In the genomic region with DNA sequence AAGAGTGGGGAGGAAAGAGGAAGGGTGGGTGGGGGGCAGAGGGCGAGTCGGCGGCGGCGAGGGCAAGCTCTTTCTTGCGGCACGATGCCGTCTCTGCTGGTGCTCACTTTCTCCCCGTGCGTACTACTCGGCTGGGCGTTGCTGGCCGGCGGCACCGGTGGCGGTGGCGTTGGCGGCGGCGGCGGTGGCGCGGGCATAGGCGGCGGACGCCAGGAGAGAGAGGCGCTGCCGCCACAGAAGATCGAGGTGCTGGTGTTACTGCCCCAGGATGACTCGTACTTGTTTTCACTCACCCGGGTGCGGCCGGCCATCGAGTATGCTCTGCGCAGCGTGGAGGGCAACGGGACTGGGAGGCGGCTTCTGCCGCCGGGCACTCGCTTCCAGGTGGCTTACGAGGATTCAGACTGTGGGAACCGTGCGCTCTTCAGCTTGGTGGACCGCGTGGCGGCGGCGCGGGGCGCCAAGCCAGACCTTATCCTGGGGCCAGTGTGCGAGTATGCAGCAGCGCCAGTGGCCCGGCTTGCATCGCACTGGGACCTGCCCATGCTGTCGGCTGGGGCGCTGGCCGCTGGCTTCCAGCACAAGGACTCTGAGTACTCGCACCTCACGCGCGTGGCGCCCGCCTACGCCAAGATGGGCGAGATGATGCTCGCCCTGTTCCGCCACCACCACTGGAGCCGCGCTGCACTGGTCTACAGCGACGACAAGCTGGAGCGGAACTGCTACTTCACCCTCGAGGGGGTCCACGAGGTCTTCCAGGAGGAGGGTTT, we compare ENCODE assay signal across 8 cellular contexts. TPM values are rescaled to one million over a fixed set of nuclear protein-coding genes. Genes with fewer than 3 reads are reported as not detected.
DNase-seq lines count a peak whose midpoint lies in the region; ATAC-seq, FAIRE-seq and TF ChIP-seq lines count a peak whose summit lies in the region.

No MANE protein-coding gene starts in this region.

- peak overlapping the region; percentile 60 for H3K9ac ChIP-seq in fibroblast of lung (ENCODE audit: insufficient read depth, low read length)

- peak overlapping the region in 7 of 8 donors; percentile 35 to 73 (median 62) for H3K4me3 Mint-ChIP-seq in CD4-positive, alpha-beta memory T cell

- H3K27me3 Mint-ChIP-seq in CD4-positive, alpha-beta memory T cell: peaks cover 33 to 40% of the 10 kb centered on the region in 2 donors

- no peak for FAIRE-seq in GM12892 (lab: Jason Lieb, UNC)

- DNase-seq in CD4-positive, alpha-beta memory T cell: no peak
- DNase-seq in RWPE1 (ENCODE audit: low spot score) (peak; percentile 46), fibroblast of lung (ENCODE audit: low read depth in 2 of 2) (peak; percentile 47 to 59), osteoblast (ENCODE audit: insufficient read length, low spot score, missing footprints) (peak; percentile 90), GM12892 (ENCODE audit: insufficient read length) (no peak), midbrain (lab: John Stamatoyannopoulos, UW) (no peak)
- no peak for DNase-seq in stimulated activated CD4-positive, alpha-beta T cell treated with anti-CD3 and anti-CD28 coated beads, Interleukin-1b, Interleukin-23, amount 100 ng/mL, for 48 hours

- H3K4me1 Mint-ChIP-seq in CD4-positive, alpha-beta memory T cell: peaks cover 13 to 35% (median 19%) of the 10 kb centered on the region in 4 donors

- ATAC-seq in GM18517 (IDR thresholded peaks at IDR 0.05; ENCODE audit: unreplicated experiment): no peak

- POLR2A ChIA-PET in CD4-positive, alpha-beta memory T cell (lab: Charles Lee; ENCODE audit: partially characterized antibody): no interaction called here
- POLR2A ChIA-PET in RWPE1 (lab: Yijun Ruan, JAX; ENCODE audit: low non-redundant PET): no interaction called here

- H3K27ac Mint-ChIP-seq in CD4-positive, alpha-beta memory T cell: no peak overlapping the region

- H3K36me3 ChIP-seq in CD4-positive, alpha-beta memory T cell (ENCODE audit: insufficient read depth, low read length): no peaks in the 10 kb centered on the region
- H3K36me3 ChIP-seq in fibroblast of lung (ENCODE audit: control insufficient read depth, insufficient read depth, low read length) (no peaks in the 10 kb centered on the region), osteoblast (ENCODE audit: insufficient read depth, low read length) (peaks cover 9% of the 10 kb centered on the region)

- H3K4me1 ChIP-seq in CD4-positive, alpha-beta memory T cell (ENCODE audit: insufficient read depth, low read length): peaks cover 7% of the 10 kb centered on the region
- H3K4me1 ChIP-seq in fibroblast of lung (ENCODE audit: control insufficient read depth, extremely low read depth, insufficient read depth, low read length) (peaks cover 7% of the 10 kb centered on the region), osteoblast (ENCODE audit: insufficient read depth, low read length) (peaks cover 23% of the 10 kb centered on the region)

- no peaks in the 10 kb centered on the region for H3K36me3 Mint-ChIP-seq in CD4-positive, alpha-beta memory T cell

- H3K9me3 Mint-ChIP-seq in CD4-positive, alpha-beta memory T cell: peaks cover 0 to 4% (median 0%) of the 10 kb centered on the region in 8 donors

- H3K9me3 ChIP-seq in CD4-positive, alpha-beta memory T cell (ENCODE audit: control insufficient read depth in 1 of 2, low read length in 2 of 2): no peaks in the 10 kb centered on the region
- H3K9me3 ChIP-seq in fibroblast of lung (ENCODE audit: control insufficient read depth, insufficient read depth, low read depth, low read length): no peaks in the 10 kb centered on the region
- no peaks in the 10 kb centered on the region for H3K9me3 ChIP-seq in osteoblast (ENCODE audit: low read depth, low read length)

- no peak overlapping the region for H3K4me3 ChIP-seq in CD4-positive, alpha-beta memory T cell (ENCODE audit: low read length in 2 of 2)
- H3K4me3 ChIP-seq in fibroblast of lung (replicated peaks in 1 of 4; ENCODE audit: control extremely low read depth in 1 of 4, insufficient read depth in 1 of 4, low read depth in 3 of 4, low read length in 4 of 4) (peak overlapping the region; percentile 43 to 81 (median 58)), osteoblast (ENCODE audit: insufficient read depth, low read length) (peak overlapping the region; percentile 83)

- peaks cover 14% of the 10 kb centered on the region for H3K27me3 ChIP-seq in CD4-positive, alpha-beta memory T cell (ENCODE audit: insufficient read depth, low read length)
- H3K27me3 ChIP-seq in fibroblast of lung (ENCODE audit: control insufficient read depth, insufficient read depth, low read length) (peaks cover 8% of the 10 kb centered on the region), osteoblast (ENCODE audit: insufficient read depth, low read length) (no peaks in the 10 kb centered on the region)

- H3K79me2 ChIP-seq in fibroblast of lung (ENCODE audit: control insufficient read depth, insufficient read depth, low read length): no peaks in the 10 kb centered on the region
- H3K79me2 ChIP-seq in osteoblast (ENCODE audit: insufficient read depth, low read length): peaks cover 48% of the 10 kb centered on the region

- no peak for TF ChIP-seq CTCF in RWPE1 (conservative IDR thresholded peaks at IDR 0.05; ENCODE audit: low read depth)
- no peak for TF ChIP-seq CTCF in fibroblast of lung (conservative IDR thresholded peaks at IDR 0.05 in 1 of 2, IDR thresholded peaks at IDR 0.05 in 1 of 2; ENCODE audit: low read depth in 1 of 2, low read length in 2 of 2)
- no peak for TF ChIP-seq CTCF in osteoblast (IDR thresholded peaks at IDR 0.05; ENCODE audit: extremely low read depth, low read depth, low read length)

- no peak for TF ChIP-seq POLR2A in GM12892 (IDR thresholded peaks at IDR 0.05; ENCODE audit: low read depth, low read length)

- H3K27ac ChIP-seq in CD4-positive, alpha-beta memory T cell (ENCODE audit: low read depth, low read length): no peak overlapping the region
- H3K27ac ChIP-seq in RWPE1 (peak overlapping the region; percentile 14), fibroblast of lung (ENCODE audit: insufficient read depth, low read length) (no peak overlapping the region), osteoblast (ENCODE audit: low read depth, low read length) (peak overlapping the region; percentile 71)

- peak overlapping the region; percentile 72 for H3K4me2 ChIP-seq in fibroblast of lung (ENCODE audit: extremely low read depth, insufficient read depth, low read length)
- peak overlapping the region; percentile 73 for H3K4me2 ChIP-seq in osteoblast (ENCODE audit: insufficient read depth, low read length)

- CTCF ChIA-PET in CD4-positive, alpha-beta memory T cell (lab: Charles Lee; ENCODE audit: partially characterized antibody): no interaction called here
- CTCF ChIA-PET in RWPE1 (lab: Yijun Ruan, JAX): interaction anchor here (0.6 to 0.7 kb wide), 2 partner anchors 198 to 442 kb away, joined by 4 to 5 read pairs; no protein-coding TSS in a partner anchor

- H2AFZ ChIP-seq in fibroblast of lung (ENCODE audit: low read length) (peak overlapping the region; percentile 14), osteoblast (ENCODE audit: low read length) (peak overlapping the region; percentile 54)

- H4K20me1 ChIP-seq in fibroblast of lung (ENCODE audit: control insufficient read depth, extremely low read depth, insufficient read depth, low read length): no peaks in the 10 kb centered on the region
- H4K20me1 ChIP-seq in osteoblast (ENCODE audit: insufficient read depth, low read length): peaks cover 8% of the 10 kb centered on the region

- intact Hi-C loops in CD4-positive, alpha-beta memory T cell (cut with micrococcal nuclease): no loop called here

RNA-seq across cellular contexts. Expression of a gene that starts 0.8 kb away (rescaled TPM):
- under 1 TPM in 1 of 2 experiments, not detected in 1; 0.06 TPM for total RNA-seq in CD4-positive, alpha-beta memory T cell
- polyA plus RNA-seq in CD4-positive, alpha-beta memory T cell: not detected
- total RNA-seq in fibroblast of lung (1.5 and 14.9 TPM in 2 replicates), osteoblast (73.1 and 92.3 TPM in 2 replicates)
- 5.8 and 87.3 TPM in 2 replicates for polyA plus RNA-seq in fibroblast of lung
- 4.7 and 71.5 TPM in 2 replicates for polyA plus RNA-seq in fibroblast of lung (2012)
- polyA minus RNA-seq in fibroblast of lung (ENCODE audit: low replicate concordance): 5.6 and 82.0 TPM in 2 replicates
- 0.28 TPM for polyA plus RNA-seq in GM12892 (2012; ENCODE audit: missing spikeins)

Comparison
In these comparisons a context has a peak if more than half of its experiments do, and no peak if none do; other contexts are left out.
1. DNase-seq: peak in RWPE1 (single experiment), fibroblast of lung (2 of 2) and osteoblast (single experiment); none in CD4-positive, alpha-beta memory T cell (0 of 5), GM12892 (single experiment), midbrain (single experiment) and stimulated activated CD4-positive, alpha-beta T cell treated with anti-CD3 and anti-CD28 coated beads, Interleukin-1b, Interleukin-23, amount 100 ng/mL, for 48 hours (single experiment).
2. H3K27ac ChIP-seq: peak in RWPE1 (single experiment) and osteoblast (single experiment); none in CD4-positive, alpha-beta memory T cell (single experiment) and fibroblast of lung (single experiment).
3. H3K4me3 ChIP-seq: peak in fibroblast of lung (4 of 4) and osteoblast (single experiment); none in CD4-positive, alpha-beta memory T cell (0 of 2).